15 cellular contexts compared by ENCODE assay signal in genomic region chr16:48971571-48972071, GRCh38.
DNase-seq lines count a peak whose midpoint lies in the region; ATAC-seq lines count a peak whose summit lies in the region.
"Had no signal": no experiment of that assay in that cellular context is flagged by ENCODE, and none has a peak within 500 bp of the region (broad histone marks: within the 10 kb centered on the region; RNA-seq: fewer than 3 reads in every experiment).

No MANE protein-coding gene starts in this region.

- in situ Hi-C loops in G401 (cut with HindIII; ENCODE audit: low sequenced_read_pairs): no loop called here

- H3K27ac ChIP-seq in caudate nucleus (ENCODE audit: low read depth, low read length): no peak overlapping the region

- no peak for ATAC-seq in GM18868 (IDR thresholded peaks at IDR 0.05; ENCODE audit: unreplicated experiment)
- ATAC-seq: left ventricle myocardium superior; naive thymus-derived CD8-positive, alpha-beta T cell; right cardiac atrium had no signal

- DNase-seq in G401 (ENCODE audit: low spot score) (peak; percentile 22), NCI-H1436 (lab: John Stamatoyannopoulos, UW) (peak; percentile 73), caudate nucleus (lab: John Stamatoyannopoulos, UW) (peak in 40 of 61 donors; percentile 10 to 91 (median 44)), renal cortical epithelial cell (ENCODE audit: low read depth) (peak; percentile 11), T-helper 1 cell (no peak), middle frontal gyrus (ENCODE audit: extremely low spot score, low spot score) (no peak)
- DNase-seq: activated CD4-positive, alpha-beta T cell treated with anti-CD3 and anti-CD28 coated beads for 1 hour; activated T-cell treated with anti-CD3 and anti-CD28 coated beads, Interleukin-2, amount 50 U/mL, for 24 hours; left ventricle myocardium superior; naive thymus-derived CD8-positive, alpha-beta T cell; NCI-H2081; right cardiac atrium; stimulated activated CD4-positive, alpha-beta T cell treated with anti-CD3 and anti-CD28 coated beads, Interleukin-4, amount 100 ng/mL, for 1 hour; SW 1271 had no signal

Comparison
In these comparisons a context has a peak if more than half of its experiments do, and no peak if none do; other contexts are left out.
1. DNase-seq: peak in G401 (single experiment), NCI-H1436 (single experiment), caudate nucleus (40 of 61) and renal cortical epithelial cell (single experiment); none in T-helper 1 cell (0 of 5) and middle frontal gyrus (single experiment).